In genomic region chr5:77518304-77518703, GRCh38 we compare ENCODE assay signal across 9 cellular contexts. TPM values are rescaled to one million over a fixed set of nuclear protein-coding genes. Genes with fewer than 3 reads are reported as not detected.
DNase-seq lines count a peak whose midpoint lies in the region; ATAC-seq, FAIRE-seq and TF ChIP-seq lines count a peak whose summit lies in the region.
"Had no signal": no experiment of that assay in that cellular context is flagged by ENCODE, and none has a peak within 500 bp of the region (broad histone marks: within the 10 kb centered on the region; RNA-seq: fewer than 3 reads in every experiment).

No MANE protein-coding gene starts in this region.

- H3K4me2 ChIP-seq in H1 (ENCODE audit: insufficient read depth in 1 of 2, low read depth in 2 of 2, low read length in 2 of 2) = no peak overlapping the region

- H2BK15ac ChIP-seq in H1 (ENCODE audit: low read length) = no peak overlapping the region

- TF ChIP-seq RAD21 in H1 (IDR thresholded peaks at IDR 0.05 in 1 of 2, conservative IDR thresholded peaks at IDR 0.05 in 1 of 2; ENCODE audit: low read depth in 2 of 2, low read length in 2 of 2) = peak; percentile 68 to 69

- H4K5ac ChIP-seq in H1 (ENCODE audit: insufficient read length, low read depth, low read length) = no peak overlapping the region

- no peak for ATAC-seq in GM18505 (IDR thresholded peaks at IDR 0.05; ENCODE audit: unreplicated experiment)

- DNase-seq in ACHN = peak; percentile 2
- DNase-seq in NCI-H460 (ENCODE audit: extremely low read depth, low read depth) = peak; percentile 28
- no peak for DNase-seq in H1 (ENCODE audit: low read depth in 1 of 2, low spot score in 2 of 2)
- no peak for DNase-seq in GM19238 (ENCODE audit: insufficient read length, low spot score)
- DNase-seq in activated CD4-positive, alpha-beta T cell treated with anti-CD3 and anti-CD28 coated beads, Interleukin-2, amount 50 U/mL, for 48 hours = no peak
- DNase-seq in activated T-cell treated with anti-CD3 and anti-CD28 coated beads, Interleukin-2, amount 50 U/mL, for 24 hours = no peak

- H2BK12ac ChIP-seq in H1 (ENCODE audit: low read depth, low read length) = no peak overlapping the region

- in situ Hi-C loops in ACHN (cut with HindIII; ENCODE audit: low pct_ligation_motif_present, low pct_unique_long_range_greater_than_20kb, low sequenced_read_pairs) = no loop called here

- FAIRE-seq in H1 (lab: Jason Lieb, UNC) = no peak

- no peaks in the 10 kb centered on the region for H3K4me1 Mint-ChIP-seq in activated T-cell treated with anti-CD3 and anti-CD28 coated beads, Interleukin-2, amount 50 U/mL, for 24 hours (ENCODE audit: low read depth)
- H3K4me1 Mint-ChIP-seq: central memory CD8-positive, alpha-beta T cell had no signal

- no peaks in the 10 kb centered on the region for H3K9me3 ChIP-seq in H1 (ENCODE audit: insufficient read depth in 2 of 2, low read depth in 1 of 2, low read length in 1 of 2)

- no peaks in the 10 kb centered on the region for H4K20me1 ChIP-seq in H1 (replicated peaks in 1 of 2; ENCODE audit: control insufficient read depth in 1 of 2, insufficient read depth in 2 of 2, low read length in 2 of 2)

- no peak overlapping the region for H4K91ac ChIP-seq in H1 (replicated peaks; ENCODE audit: insufficient read length, low read length)

- no peak overlapping the region for H3K23ac ChIP-seq in H1 (ENCODE audit: insufficient read length)

- no peak overlapping the region for H2BK20ac ChIP-seq in H1 (ENCODE audit: low read length)

- H3K4me1 ChIP-seq in H1 (replicated peaks in 1 of 4; ENCODE audit: control insufficient read depth in 3 of 4, insufficient read depth in 4 of 4, low read length in 3 of 4) = no peaks in the 10 kb centered on the region

- no peak overlapping the region for H2BK5ac ChIP-seq in H1 (ENCODE audit: low read depth, low read length)

- no peak overlapping the region for H3K14ac ChIP-seq in H1 (ENCODE audit: insufficient read length)

- POLR2A ChIA-PET in H1 (lab: Charles Lee; ENCODE audit: partially characterized antibody) = no interaction called here

- H3K9me3 Mint-ChIP-seq in activated T-cell treated with anti-CD3 and anti-CD28 coated beads, Interleukin-2, amount 50 U/mL, for 24 hours = no peaks in the 10 kb centered on the region
- H3K9me3 Mint-ChIP-seq: central memory CD8-positive, alpha-beta T cell had no signal

- H4K8ac ChIP-seq in H1 (ENCODE audit: extremely low read depth, insufficient read depth, low read length) = no peak overlapping the region

- no peak overlapping the region for H3K9ac ChIP-seq in H1 (replicated peaks in 1 of 4; ENCODE audit: extremely low read depth in 1 of 4, low read depth in 3 of 4, low read length in 3 of 4)

- no peak overlapping the region for H3K27ac ChIP-seq in H1 (ENCODE audit: low read depth, low read length)

- no peaks in the 10 kb centered on the region for H3K79me1 ChIP-seq in H1 (ENCODE audit: low read depth, low read length)

- H2BK120ac ChIP-seq in H1 (replicated peaks; ENCODE audit: low read depth, low read length) = no peak overlapping the region

- TF ChIP-seq POLR2A in H1 (IDR thresholded peaks at IDR 0.05; ENCODE audit: control extremely low read depth in 1 of 2, low read depth in 2 of 2, low read length in 2 of 2) (no peak), GM18505 (IDR thresholded peaks at IDR 0.05; ENCODE audit: borderline replicate concordance, extremely low read depth, insufficient read depth, insufficient read length) (no peak)

- no peak overlapping the region for H3K27ac Mint-ChIP-seq in activated T-cell treated with anti-CD3 and anti-CD28 coated beads, Interleukin-2, amount 50 U/mL, for 24 hours

- H2AFZ ChIP-seq in H1 (ENCODE audit: low read length) = no peak overlapping the region

- no peak for TF ChIP-seq EP300 in H1 (IDR thresholded peaks at IDR 0.05; ENCODE audit: borderline replicate concordance in 1 of 2, low read depth in 2 of 2, low read length in 2 of 2)

- no peak overlapping the region for H3K4me3 ChIP-seq in H1 (ENCODE audit: extremely low read depth in 1 of 4, insufficient read depth in 2 of 4, low read depth in 3 of 4, low read length in 4 of 4)

- CTCF ChIA-PET in H1 (lab: Charles Lee; ENCODE audit: partially characterized antibody) = interaction anchor here (0.6 to 1.8 kb wide), 7 partner anchors 9 to 621 kb away, joined by 3 to 6 read pairs (median 3); no protein-coding TSS in a partner anchor

- H3K36me3 Mint-ChIP-seq in activated T-cell treated with anti-CD3 and anti-CD28 coated beads, Interleukin-2, amount 50 U/mL, for 24 hours (ENCODE audit: low read depth) = no peaks in the 10 kb centered on the region

- 70% methylated on average over 2 of the region's 2 CpGs; no CpG with 5 or more reads in 1 of the 2 experiments for WGBS in H1 (ENCODE audit: extremely low coverage in 1 of 2, insufficient coverage in 1 of 2, insufficient read length in 1 of 2, insufficient replicate concordance in 2 of 2, low coverage in 1 of 2, low lambda C conversion rate in 2 of 2, missing lambda C conversion rate in 1 of 2), 2 experiments

- H3K23me2 ChIP-seq in H1 (ENCODE audit: low read depth, low read length) = no peaks in the 10 kb centered on the region

- no peaks in the 10 kb centered on the region for H3K36me3 ChIP-seq in H1 (ENCODE audit: control insufficient read depth in 2 of 4, insufficient read depth in 4 of 4, low read length in 3 of 4)

- no peak overlapping the region for H3K4ac ChIP-seq in H1 (replicated peaks; ENCODE audit: insufficient read length, low read depth, low read length)

- H3K18ac ChIP-seq in H1 (ENCODE audit: extremely low read depth, low read length) = no peak overlapping the region

- H3K4me3 Mint-ChIP-seq in activated T-cell treated with anti-CD3 and anti-CD28 coated beads, Interleukin-2, amount 50 U/mL, for 24 hours = no peak overlapping the region
- H3K4me3 Mint-ChIP-seq: central memory CD8-positive, alpha-beta T cell had no signal

- no peaks in the 10 kb centered on the region for H3K79me2 ChIP-seq in H1 (ENCODE audit: control insufficient read depth in 1 of 2, insufficient read depth in 2 of 2, low read length in 2 of 2)

- no peak overlapping the region for H3K56ac ChIP-seq in H1 (replicated peaks; ENCODE audit: insufficient read length, low read depth, low read length)

- no peak overlapping the region for H2AK5ac ChIP-seq in H1 (ENCODE audit: low read depth, low read length)

- H3K27me3 ChIP-seq in H1 (replicated peaks in 1 of 4; ENCODE audit: control insufficient read depth in 3 of 4, extremely low read depth in 1 of 4, insufficient read depth in 3 of 4, low read length in 3 of 4) = no peaks in the 10 kb centered on the region

- TF ChIP-seq CTCF in GM12872 (IDR thresholded peaks at IDR 0.05; ENCODE audit: insufficient read depth, low read depth, low read length) (0 out of 3 replicates have a peak, but pooled peaks have one; percentile 19), H1 (IDR thresholded peaks at IDR 0.05; ENCODE audit: control extremely low read depth in 1 of 3, insufficient read depth in 1 of 3, low read depth in 1 of 3, low read length in 3 of 3) (peak in 2 of 3 experiments; percentile 29 to 34; a peak in 2 of 4 replicates)

- peaks cover 12% of the 10 kb centered on the region for H3K27me3 Mint-ChIP-seq in activated T-cell treated with anti-CD3 and anti-CD28 coated beads, Interleukin-2, amount 50 U/mL, for 24 hours

TF ChIP-seq in H1, 55 proteins besides CTCF, POLR2A, EP300 and RAD21:
- no peak for TF ChIP-seq JUND (IDR thresholded peaks at IDR 0.05; ENCODE audit: low read length)
- no peak for TF ChIP-seq SP4 (IDR thresholded peaks at IDR 0.05; ENCODE audit: low read length)

RNA-seq across cellular contexts. Expression of gene WDR41, which starts 26.2 kb away (rescaled TPM):
- total RNA-seq in NCI-H460 (2014; rRNA removed; shearing (Covaris generic)) = 98.0 and 112 TPM in 2 replicates
- polyA plus RNA-seq in NCI-H460 (2014; cell fraction: nucleus; rRNA removed) = 54.1 and 54.8 TPM in 2 replicates
- 43.0 and 44.9 TPM in 2 replicates for total RNA-seq in H1 (2021; fragmentation: NEBNext Ultra II Directional; extraction: Animal tissue kit (Norgen Biotek cat#: 25700))
- 11.4 and 16.4 TPM in 2 replicates for polyA plus RNA-seq in H1 (2011; rRNA removed)
- polyA plus RNA-seq in H1 (2011; cell fraction: cytosol; rRNA removed) = 28.8 TPM
- polyA plus RNA-seq in H1 (2011; cell fraction: nucleus; rRNA removed) = 21.2 TPM
- 29.4 to 37.7 TPM (median 31.8 TPM) in 4 replicates for polyA plus RNA-seq in H1 (2012, experiment 1 of 2)
- polyA plus RNA-seq in H1 (2012, experiment 2 of 2) = 4.7 TPM
- polyA plus RNA-seq in H1 (2013, experiment 1 of 2) = 19.8 TPM
- 20.6 TPM for polyA plus RNA-seq in H1 (2013, experiment 2 of 2)
- polyA minus RNA-seq in H1 (2011; rRNA and poly(A)+ RNA removed) = 49.3 and 53.7 TPM in 2 replicates
- polyA minus RNA-seq in H1 (2011; cell fraction: cytosol; rRNA and poly(A)+ RNA removed) = 21.2 TPM
- polyA minus RNA-seq in H1 (2011; cell fraction: nucleus; rRNA and poly(A)+ RNA removed) = 28.0 TPM

Comparison
In these comparisons a context has a peak if more than half of its experiments do, and no peak if none do; other contexts are left out.
1. DNase-seq: peak in ACHN (single experiment) and NCI-H460 (single experiment); none in H1 (0 of 2), GM19238 (single experiment), activated CD4-positive, alpha-beta T cell treated with anti-CD3 and anti-CD28 coated beads, Interleukin-2, amount 50 U/mL, for 48 hours (0 of 2) and activated T-cell treated with anti-CD3 and anti-CD28 coated beads, Interleukin-2, amount 50 U/mL, for 24 hours (single experiment).